16 cellular contexts compared by ENCODE assay signal in genomic region chr2:168033966-168034365, GRCh38.
A peak's percentile ranks its signal among the peaks of the same experiment; 100 is the strongest.
DNase-seq lines count a peak whose midpoint lies in the region; ATAC-seq and TF ChIP-seq lines count a peak whose summit lies in the region.
"Had no signal": no experiment of that assay in that cellular context is flagged by ENCODE, and none has a peak within 500 bp of the region (broad histone marks: within the 10 kb centered on the region; RNA-seq: fewer than 3 reads in every experiment).

No MANE protein-coding gene starts in this region.

- H3K27ac Mint-ChIP-seq in activated T-helper 17 cell treated with anti-CD3 and anti-CD28 coated beads, Interleukin-2, amount 50 U/mL, for 72 hours = peak overlapping the region; percentile 9

- H3K27me3 Mint-ChIP-seq in activated T-helper 17 cell treated with anti-CD3 and anti-CD28 coated beads, Interleukin-2, amount 50 U/mL, for 72 hours = no peaks in the 10 kb centered on the region

- H3K36me3 Mint-ChIP-seq in activated T-helper 17 cell treated with anti-CD3 and anti-CD28 coated beads, Interleukin-2, amount 50 U/mL, for 72 hours (ENCODE audit: low read depth) = peaks cover 41% of the 10 kb centered on the region

- ATAC-seq in activated T-helper 17 cell treated with anti-CD3 and anti-CD28 coated beads, Interleukin-2, amount 50 U/mL, for 72 hours (replicated peaks) = no peak
- no peak for ATAC-seq in GM18909 (IDR thresholded peaks at IDR 0.05; ENCODE audit: poor library complexity, unreplicated experiment)
- ATAC-seq in GM21367 (IDR thresholded peaks at IDR 0.05; ENCODE audit: unreplicated experiment) = no peak

- H3K4me1 Mint-ChIP-seq in activated T-helper 17 cell treated with anti-CD3 and anti-CD28 coated beads, Interleukin-2, amount 50 U/mL, for 72 hours = peaks cover 14% of the 10 kb centered on the region

- no peak for TF ChIP-seq CTCF in GM13977 (IDR thresholded peaks at IDR 0.05; ENCODE audit: extremely low read depth, insufficient read depth, missing control alignments)

- peak; percentile 20 for DNase-seq in COLO668 (lab: John Stamatoyannopoulos, UW; ENCODE audit: unreplicated experiment)
- peak; percentile 40 for DNase-seq in NCI-H1105 (lab: John Stamatoyannopoulos, UW)
- peak; percentile 4 for DNase-seq in NCI-H345 treated with DMSO at 0.1 percent for 48 hours (lab: John Stamatoyannopoulos, UW; ENCODE audit: unreplicated experiment)
- DNase-seq in NCI-H187 (lab: John Stamatoyannopoulos, UW) = no peak
- no peak for DNase-seq in GM13977 (ENCODE audit: low spot score)
- DNase-seq: DND-41, GF-D8, H9, NCI-H1694, NCI-H774, RPMI8226, SJCRH30, T-helper 9 cell had no signal

- no peaks in the 10 kb centered on the region for H3K9me3 Mint-ChIP-seq in activated T-helper 17 cell treated with anti-CD3 and anti-CD28 coated beads, Interleukin-2, amount 50 U/mL, for 72 hours
- H3K9me3 Mint-ChIP-seq: H9 had no signal

- no peak overlapping the region for H3K4me3 Mint-ChIP-seq in activated T-helper 17 cell treated with anti-CD3 and anti-CD28 coated beads, Interleukin-2, amount 50 U/mL, for 72 hours
- H3K4me3 Mint-ChIP-seq: H9 had no signal

- in situ Hi-C loops in GM13977 (cut with MboI; ENCODE audit: low pct_unique_long_range_greater_than_20kb, low sequenced_read_pairs, unreplicated experiment) = no loop called here

Comparison
In these comparisons a context has a peak if more than half of its experiments do, and no peak if none do; other contexts are left out.
1. DNase-seq: peak in COLO668 (single experiment), NCI-H1105 (single experiment) and NCI-H345 treated with DMSO at 0.1 percent for 48 hours (single experiment); none in NCI-H187 (0 of 2) and GM13977 (single experiment).